1 cellular context compared by ENCODE assay signal in genomic region chr19:45476349-45476717, GRCh38.
TF ChIP-seq lines count a peak whose summit lies in the region.

No MANE protein-coding gene starts in this region.

TF ChIP-seq in A549, 52 proteins besides CTCF, POLR2A, EP300 and RAD21 (continued from another document):
- no peak for TF ChIP-seq FOSL2 (IDR thresholded peaks at IDR 0.05)
- TF ChIP-seq FOSL2 (CRISPR knock-in tag; IDR thresholded peaks at IDR 0.05): no peak; the same call in none of the 2 replicates
- TF ChIP-seq ATOH8 (CRISPR knock-in tag; IDR thresholded peaks at IDR 0.05; ENCODE audit: low read depth): no peak
- 0 out of 2 replicates have a peak, but pooled peaks have one; percentile 61 for TF ChIP-seq TP53 (CRISPR knock-in tag; IDR thresholded peaks at IDR 0.05)
- TF ChIP-seq TFCP2L1 (CRISPR knock-in tag; IDR thresholded peaks at IDR 0.05): peak; percentile 95
- TF ChIP-seq POLR2AphosphoS2 (conservative IDR thresholded peaks at IDR 0.05; ENCODE audit: low read length): 0 out of 2 replicates have a peak, but pooled peaks have one; percentile 23
- no peak for TF ChIP-seq KDM1A (IDR thresholded peaks at IDR 0.05; ENCODE audit: low read depth)
- TF ChIP-seq PHF8 (IDR thresholded peaks at IDR 0.05; ENCODE audit: borderline replicate concordance, low read depth): no peak
- no peak for TF ChIP-seq ZC3H11A (IDR thresholded peaks at IDR 0.05)
- peak; percentile 97 for TF ChIP-seq FOSB (CRISPR knock-in tag; IDR thresholded peaks at IDR 0.05)
- TF ChIP-seq HMGXB4 (CRISPR knock-in tag; IDR thresholded peaks at IDR 0.05; ENCODE audit: borderline replicate concordance): no peak
- TF ChIP-seq RARB (CRISPR knock-in tag; IDR thresholded peaks at IDR 0.05): peak; percentile 72; the same call in 1 of the 2 replicates
- no peak for TF ChIP-seq ESRRA (IDR thresholded peaks at IDR 0.05; ENCODE audit: borderline replicate concordance, low read length)
- TF ChIP-seq HDAC2 (IDR thresholded peaks at IDR 0.05): no peak
